ENCODE assay signal across 16 cellular contexts in genomic region chr17:78892520-78892919, GRCh38. TPM values are rescaled to one million over a fixed set of nuclear protein-coding genes. Genes with fewer than 3 reads are reported as not detected.
DNase-seq lines count a peak whose midpoint lies in the region; ATAC-seq and TF ChIP-seq lines count a peak whose summit lies in the region.
"Had no signal": no experiment of that assay in that cellular context is flagged by ENCODE, and none has a peak within 500 bp of the region (broad histone marks: within the 10 kb centered on the region; RNA-seq: fewer than 3 reads in every experiment).

No MANE protein-coding gene starts in this region.

- H3K4me3 Mint-ChIP-seq in IgD-negative memory B cell (peak overlapping the region in 2 of 4 donors; percentile 68 to 82), WTC11 (no peak overlapping the region)
- H3K4me3 Mint-ChIP-seq: HFFc6 had no signal

- H3K27me3 Mint-ChIP-seq in IgD-negative memory B cell, result peaks cover 7% of the 10 kb centered on the region
- H3K27me3 Mint-ChIP-seq in WTC11 (ENCODE audit: low read depth), result no peaks in the 10 kb centered on the region

- H3K79me1 ChIP-seq in mesenchymal stem cell (replicated peaks; ENCODE audit: low read length, poor library complexity, severe bottlenecking), result peaks cover 49% of the 10 kb centered on the region

- H4K8ac ChIP-seq in mesenchymal stem cell (ENCODE audit: low read length), result no peak overlapping the region

- H2BK5ac ChIP-seq in mesenchymal stem cell (ENCODE audit: low read depth, low read length, poor library complexity, severe bottlenecking), result no peak overlapping the region

- H3K36me3 Mint-ChIP-seq in IgD-negative memory B cell (peaks cover 5% of the 10 kb centered on the region), WTC11 (no peaks in the 10 kb centered on the region)

- CTCF ChIA-PET in WTC11 (lab: Charles Lee), result no interaction called here

- ATAC-seq in WTC11 (no peak), HG02885 (IDR thresholded peaks at IDR 0.05; ENCODE audit: poor library complexity, unreplicated experiment) (no peak)
- ATAC-seq: GM12878 had no signal

- no peak overlapping the region for H3K14ac ChIP-seq in mesenchymal stem cell (ENCODE audit: low read length in 2 of 2)

- POLR2A ChIA-PET in WTC11 (lab: Charles Lee), result interaction anchor here (0.6 kb wide), 1 partner anchor 48 kb away, joined by 11 read pairs; no protein-coding TSS in a partner anchor

- intact Hi-C loops in tibial artery (cut with DNase I; ENCODE audit: low total_unique reads), result no loop called here

- H3K27ac Mint-ChIP-seq in IgD-negative memory B cell (peak overlapping the region in 2 of 3 donors; percentile 49 to 83), WTC11 (peak overlapping the region; percentile 46; the same call in 1 of the 2 replicates)
- H3K27ac Mint-ChIP-seq: activated T-helper 2 cell treated with anti-CD3 and anti-CD28 coated beads, Interferon-gamma antibody, Interleukin-2, Interleukin-4, amounts not matched to agents 10 μg/mL and 5 μg/mL and 100 μg/mL, durations not matched to agents 14 hours and 24 hours and 36 hours; HFFc6 had no signal

- no peak overlapping the region for H3K4me2 ChIP-seq in mesenchymal stem cell (ENCODE audit: low read length, poor library complexity, severe bottlenecking)

- H3K23ac ChIP-seq in mesenchymal stem cell (ENCODE audit: low read length in 2 of 2), result no peak overlapping the region

- no peak overlapping the region for H2BK12ac ChIP-seq in mesenchymal stem cell (ENCODE audit: low read length in 2 of 2)

- 93% methylated on average over 4 of the region's 5 CpGs for WGBS in mesenchymal stem cell

- peaks cover 52 to 58% of the 10 kb centered on the region in 2 experiments for H3K36me3 ChIP-seq in mesenchymal stem cell (ENCODE audit: control insufficient read depth in 1 of 2, insufficient read depth in 2 of 2, low read depth in 1 of 2, low read length in 2 of 2)
- H3K36me3 ChIP-seq in tibial artery, result peaks cover 0 to 11% (median 0%) of the 10 kb centered on the region in 3 donors
- H3K36me3 ChIP-seq: ovary had no signal

- H3K27ac ChIP-seq in mesenchymal stem cell (ENCODE audit: low read length, poor library complexity, severe bottlenecking), result no peak overlapping the region
- H3K27ac ChIP-seq in tibial artery, result peak overlapping the region; percentile 21 to 25

- peaks cover 13% of the 10 kb centered on the region for H3K4me1 ChIP-seq in mesenchymal stem cell (ENCODE audit: control insufficient read depth, insufficient read depth, low read depth, low read length)
- peaks cover 0 to 91% (median 52%) of the 10 kb centered on the region in 4 donors for H3K4me1 ChIP-seq in tibial artery

- H3K9ac ChIP-seq in mesenchymal stem cell (ENCODE audit: low read length), result peak overlapping the region; percentile 28

- H3K18ac ChIP-seq in mesenchymal stem cell (ENCODE audit: low read depth in 1 of 2, low read length in 2 of 2), result no peak overlapping the region

- no peak overlapping the region for H3K4ac ChIP-seq in mesenchymal stem cell (ENCODE audit: low read depth in 1 of 2, low read length in 2 of 2)

- TF ChIP-seq CTCF in WTC11 (IDR thresholded peaks at IDR 0.05) (no peak), tibial artery (IDR thresholded peaks at IDR 0.05) (no peak)

- no peaks in the 10 kb centered on the region for H3K9me3 Mint-ChIP-seq in IgD-negative memory B cell
- no peaks in the 10 kb centered on the region for H3K9me3 Mint-ChIP-seq in WTC11
- H3K9me3 Mint-ChIP-seq: activated T-helper 2 cell treated with anti-CD3 and anti-CD28 coated beads, Interferon-gamma antibody, Interleukin-2, Interleukin-4, amounts not matched to agents 10 μg/mL and 5 μg/mL and 100 μg/mL, durations not matched to agents 14 hours and 24 hours and 36 hours; HFFc6 had no signal

- no peak overlapping the region for H4K91ac ChIP-seq in mesenchymal stem cell (ENCODE audit: low read length)

- H3K4me1 Mint-ChIP-seq in IgD-negative memory B cell (peaks cover 36 to 46% (median 39%) of the 10 kb centered on the region in 3 donors), WTC11 (no peaks in the 10 kb centered on the region)

- no peak overlapping the region for H2BK120ac ChIP-seq in mesenchymal stem cell (ENCODE audit: low read depth, low read length)

- no peak overlapping the region for H2AFZ ChIP-seq in mesenchymal stem cell (ENCODE audit: low read depth, low read length)

- H3K9me3 ChIP-seq in mesenchymal stem cell (ENCODE audit: control insufficient read depth, low read length) (no peaks in the 10 kb centered on the region), tibial artery (no peaks in the 10 kb centered on the region)
- H3K9me3 ChIP-seq: ovary had no signal

- H3K27me3 ChIP-seq in mesenchymal stem cell (ENCODE audit: control insufficient read depth in 1 of 2, insufficient read depth in 1 of 2, low read length in 2 of 2) (no peaks in the 10 kb centered on the region), tibial artery (no peaks in the 10 kb centered on the region)
- H3K27me3 ChIP-seq: ovary had no signal

- H2BK15ac ChIP-seq in mesenchymal stem cell (ENCODE audit: low read depth, poor library complexity, severe bottlenecking), result no peak overlapping the region

- no peak overlapping the region for H2AK5ac ChIP-seq in mesenchymal stem cell (ENCODE audit: low read length, severe bottlenecking)

- no peak for DNase-seq in WTC11 (ENCODE audit: low spot score)
- DNase-seq in mesenchymal stem cell, result no peak
- no peak for DNase-seq in tibial artery
- DNase-seq in NCI-H2227 (lab: John Stamatoyannopoulos, UW; ENCODE audit: unreplicated experiment), result no peak
- no peak for DNase-seq in glomerular visceral epithelial cell (ENCODE audit: extremely low spot score)
- DNase-seq: activated CD4-positive, alpha-beta T cell treated with anti-CD3 and anti-CD28 coated beads, Interleukin-2, amount 50 U/mL, for 4 hours; amniotic stem cell; HFFc6; NCI-H146; NCI-H69; ovary; T1000 had no signal

- no peak overlapping the region for H3K4me3 ChIP-seq in mesenchymal stem cell (ENCODE audit: insufficient read depth in 1 of 2, low read depth in 1 of 2, low read length in 2 of 2)
- no peak overlapping the region for H3K4me3 ChIP-seq in tibial artery
- H3K4me3 ChIP-seq: GM12878, ovary had no signal

TF ChIP-seq in WTC11, 78 proteins besides CTCF, POLR2A, EP300 and RAD21 (continues in another document):
- no peak for TF ChIP-seq MXD4 (CRISPR knock-in tag; IDR thresholded peaks at IDR 0.05; ENCODE audit: borderline replicate concordance)
- TF ChIP-seq PRDM15 (CRISPR knock-in tag; IDR thresholded peaks at IDR 0.05), result no peak
- no peak for TF ChIP-seq AR (CRISPR knock-in tag; IDR thresholded peaks at IDR 0.05)
- no peak for TF ChIP-seq EMX1 (CRISPR knock-in tag; IDR thresholded peaks at IDR 0.05)
- no peak for TF ChIP-seq ESRRA (CRISPR knock-in tag; IDR thresholded peaks at IDR 0.05; ENCODE audit: borderline replicate concordance)

RNA-seq across cellular contexts. Expression of gene CEP295NL, which starts 10.5 kb away (rescaled TPM):
- polyA plus RNA-seq in IgD-negative memory B cell, result 1.6 TPM
- total RNA-seq in WTC11 (2021), result 0.61 to 0.89 TPM (median 0.89 TPM) in 3 replicates
- polyA plus RNA-seq in mesenchymal stem cell (2013, experiment 1 of 2), result 0.04 TPM
- 0.05 TPM for polyA plus RNA-seq in mesenchymal stem cell (2013, experiment 2 of 2)
- total RNA-seq: activated T-helper 2 cell treated with anti-CD3 and anti-CD28 coated beads, Interferon-gamma antibody, Interleukin-2, Interleukin-4, amounts not matched to agents 10 μg/mL and 5 μg/mL and 100 μg/mL, durations not matched to agents 14 hours and 24 hours and 36 hours; GM12878 had no signal
- polyA plus RNA-seq: GM12878 had no signal

RNA-seq across cellular contexts. Expression of gene TIMP2, which starts 32.7 kb away (rescaled TPM):
- polyA plus RNA-seq in IgD-negative memory B cell, result 0.34 TPM
- 36.9 to 39.3 TPM (median 37.1 TPM) in 3 replicates for total RNA-seq in WTC11 (2021)
- 391 TPM for polyA plus RNA-seq in mesenchymal stem cell (2013, experiment 1 of 2)
- 397 TPM for polyA plus RNA-seq in mesenchymal stem cell (2013, experiment 2 of 2)

RNA-seq across cellular contexts. Expression of gene USP36, which starts 51.9 kb away (rescaled TPM):
- polyA plus RNA-seq in IgD-negative memory B cell, result 28.8 TPM
- total RNA-seq in WTC11 (2021), result 62.0 to 74.0 TPM (median 65.8 TPM) in 3 replicates
- polyA plus RNA-seq in mesenchymal stem cell (2013, experiment 1 of 2), result 31.5 TPM
- polyA plus RNA-seq in mesenchymal stem cell (2013, experiment 2 of 2), result 30.8 TPM
